Comparison of ENCODE assay signal across 9 cellular contexts in genomic region chr15:101070502-101071273, GRCh38.
DNase-seq lines count a peak whose midpoint lies in the region; ATAC-seq lines count a peak whose summit lies in the region.
"Had no signal": no experiment of that assay in that cellular context is flagged by ENCODE, and none has a peak within 500 bp of the region (broad histone marks: within the 10 kb centered on the region; RNA-seq: fewer than 3 reads in every experiment).

No MANE protein-coding gene starts in this region.

- no peaks in the 10 kb centered on the region for H3K27me3 ChIP-seq in H7 (ENCODE audit: control insufficient read depth, insufficient read depth, low read length)
- no peaks in the 10 kb centered on the region for H3K27me3 ChIP-seq in naive thymus-derived CD4-positive, alpha-beta T cell (ENCODE audit: control insufficient read depth in 2 of 2, insufficient read depth in 2 of 2, low read length in 2 of 2)
- H3K27me3 ChIP-seq: neutrophil had no signal

- peaks cover 97% of the 10 kb centered on the region for H3K36me3 Mint-ChIP-seq in dendritic cell treated with granulocyte-macrophage colony-stimulating factor and Interleukin-4, amounts not matched to agents 40 ng/mL and 50 ng/mL, for 4 days (ENCODE audit: low read depth)
- H3K36me3 Mint-ChIP-seq in naive thymus-derived CD4-positive, alpha-beta T cell: no peaks in the 10 kb centered on the region

- ATAC-seq in naive thymus-derived CD4-positive, alpha-beta T cell: no peak

- H3K4me1 Mint-ChIP-seq in dendritic cell treated with granulocyte-macrophage colony-stimulating factor and Interleukin-4, amounts not matched to agents 40 ng/mL and 50 ng/mL, for 4 days (ENCODE audit: low read depth): peaks cover 11% of the 10 kb centered on the region
- H3K4me1 Mint-ChIP-seq in naive thymus-derived CD4-positive, alpha-beta T cell: peaks cover 0 to 13% (median 0%) of the 10 kb centered on the region in 7 donors

- CTCF ChIA-PET in naive thymus-derived CD4-positive, alpha-beta T cell (lab: Charles Lee): no interaction called here

- H3K4me3 Mint-ChIP-seq in dendritic cell treated with granulocyte-macrophage colony-stimulating factor and Interleukin-4, amounts not matched to agents 40 ng/mL and 50 ng/mL, for 4 days: no peak overlapping the region
- H3K4me3 Mint-ChIP-seq in naive thymus-derived CD4-positive, alpha-beta T cell: peak overlapping the region in 1 of 10 donors; percentile 43

- peak overlapping the region; percentile 78 for H3K27ac Mint-ChIP-seq in dendritic cell treated with granulocyte-macrophage colony-stimulating factor and Interleukin-4, amounts not matched to agents 40 ng/mL and 50 ng/mL, for 4 days
- peak overlapping the region in 2 of 9 donors; percentile 43 to 89 for H3K27ac Mint-ChIP-seq in naive thymus-derived CD4-positive, alpha-beta T cell

- intact Hi-C loops in dendritic cell treated with granulocyte-macrophage colony-stimulating factor and Interleukin-4, amounts not matched to agents 40 ng/mL and 50 ng/mL, for 4 days (cut with micrococcal nuclease): no loop called here
- intact Hi-C loops in head of caudate nucleus (cut with DNase I): no loop called here
- intact Hi-C loops in naive thymus-derived CD4-positive, alpha-beta T cell (cut with micrococcal nuclease): loop anchor here in 1 of 2 donors (10.0 kb wide), 1 partner anchor 626 kb away; no protein-coding TSS in a partner anchor

- H3K36me3 ChIP-seq in H7 (replicated peaks; ENCODE audit: control insufficient read depth, insufficient read depth, low read length): peaks cover 1% of the 10 kb centered on the region; the same call in 1 of the 2 replicates
- H3K36me3 ChIP-seq in naive thymus-derived CD4-positive, alpha-beta T cell (ENCODE audit: control insufficient read depth in 2 of 3, insufficient read depth in 3 of 3, low read length in 3 of 3): no peaks in the 10 kb centered on the region

- H3K4me1 ChIP-seq in naive thymus-derived CD4-positive, alpha-beta T cell (ENCODE audit: control insufficient read depth in 2 of 2, insufficient read depth in 2 of 2, low read length in 2 of 2): no peaks in the 10 kb centered on the region

- H3K27me3 Mint-ChIP-seq in dendritic cell treated with granulocyte-macrophage colony-stimulating factor and Interleukin-4, amounts not matched to agents 40 ng/mL and 50 ng/mL, for 4 days: no peaks in the 10 kb centered on the region
- H3K27me3 Mint-ChIP-seq in naive thymus-derived CD4-positive, alpha-beta T cell: peaks cover 0 to 10% (median 0%) of the 10 kb centered on the region in 5 donors

- POLR2A ChIA-PET in naive thymus-derived CD4-positive, alpha-beta T cell (lab: Charles Lee): no interaction called here

- H3K9me3 Mint-ChIP-seq in dendritic cell treated with granulocyte-macrophage colony-stimulating factor and Interleukin-4, amounts not matched to agents 40 ng/mL and 50 ng/mL, for 4 days: no peaks in the 10 kb centered on the region
- H3K9me3 Mint-ChIP-seq in naive thymus-derived CD4-positive, alpha-beta T cell: no peaks in the 10 kb centered on the region

- DNase-seq in Daoy (ENCODE audit: low read depth) (peak; percentile 69), NCI-H748 (lab: John Stamatoyannopoulos, UW; ENCODE audit: unreplicated experiment) (peak; percentile 60), myocyte (ENCODE audit: low read depth) (peak; percentile 32), head of caudate nucleus (no peak), H7 (no peak), cerebellum (ENCODE audit: low spot score) (no peak)
- DNase-seq in naive thymus-derived CD4-positive, alpha-beta T cell: no peak

- H3K4me3 ChIP-seq in H7 (ENCODE audit: insufficient read depth, low read depth, low read length): no peak overlapping the region
- H3K4me3 ChIP-seq in naive thymus-derived CD4-positive, alpha-beta T cell (ENCODE audit: low read length): no peak overlapping the region

- no peak overlapping the region for H3K27ac ChIP-seq in naive thymus-derived CD4-positive, alpha-beta T cell (ENCODE audit: low read depth, low read length)
- H3K27ac ChIP-seq: neutrophil had no signal

- no peaks in the 10 kb centered on the region for H3K9me3 ChIP-seq in naive thymus-derived CD4-positive, alpha-beta T cell (ENCODE audit: control insufficient read depth in 2 of 3, low read length in 3 of 3)
- H3K9me3 ChIP-seq: neutrophil had no signal

Comparison
In these comparisons a context has a peak if more than half of its experiments do, and no peak if none do; other contexts are left out.
1. DNase-seq: peak in Daoy (single experiment), NCI-H748 (single experiment) and myocyte (single experiment); none in head of caudate nucleus (0 of 42), H7 (single experiment), cerebellum (single experiment) and naive thymus-derived CD4-positive, alpha-beta T cell (0 of 9).